Comparison of ENCODE assay signal across 21 cellular contexts in genomic region chr9:128713941-128714573, GRCh38.
"Had no signal": no experiment of that assay in that cellular context is flagged by ENCODE, and none has a peak within 500 bp of the region (broad histone marks: within the 10 kb centered on the region; RNA-seq: fewer than 3 reads in every experiment).

No MANE protein-coding gene starts in this region.

- H3K4me3 ChIP-seq: body of pancreas, mucosa of descending colon, SK-N-MC, upper lobe of left lung had no signal

- DNase-seq: activated naive CD4-positive, alpha-beta T cell treated with Interleukin-2 at 50 U/mL for 16 hours; amniotic stem cell; effector memory CD4-positive, alpha-beta T cell; foreskin melanocyte; immature natural killer cell; naive thymus-derived CD4-positive, alpha-beta T cell; retina; small intestine; T-cell; T-helper 9 cell had no signal

- H3K4me3 Mint-ChIP-seq: central memory CD8-positive, alpha-beta T cell; dendritic cell treated with granulocyte-macrophage colony-stimulating factor and Interleukin-4, amounts not matched to agents 40 ng/mL and 50 ng/mL, for 4 days; immature natural killer cell; memory B cell; naive thymus-derived CD4-positive, alpha-beta T cell; stimulated activated naive CD8-positive, alpha-beta T cell treated with anti-CD3 and anti-CD28 coated beads, Interleukin-15, Interleukin-2, amounts not matched to agents 100 ng/mL and 50 ng/mL, for 24 hours; T-cell had no signal

- H3K27ac ChIP-seq: body of pancreas, epithelial cell of prostate, parathyroid adenoma, SK-N-MC, upper lobe of left lung had no signal

- H3K4me1 Mint-ChIP-seq: central memory CD8-positive, alpha-beta T cell; immature natural killer cell; memory B cell; T-cell had no signal

- H3K27ac Mint-ChIP-seq: dendritic cell treated with granulocyte-macrophage colony-stimulating factor and Interleukin-4, amounts not matched to agents 40 ng/mL and 50 ng/mL, for 4 days; immature natural killer cell; memory B cell; naive thymus-derived CD4-positive, alpha-beta T cell; stimulated activated naive CD8-positive, alpha-beta T cell treated with anti-CD3 and anti-CD28 coated beads, Interleukin-15, Interleukin-2, amounts not matched to agents 100 ng/mL and 50 ng/mL, for 24 hours; T-cell had no signal

- H3K9me3 ChIP-seq: body of pancreas, mucosa of descending colon, upper lobe of left lung had no signal

- H3K27me3 Mint-ChIP-seq: central memory CD8-positive, alpha-beta T cell; dendritic cell treated with granulocyte-macrophage colony-stimulating factor and Interleukin-4, amounts not matched to agents 40 ng/mL and 50 ng/mL, for 4 days; memory B cell; naive thymus-derived CD4-positive, alpha-beta T cell; stimulated activated naive CD8-positive, alpha-beta T cell treated with anti-CD3 and anti-CD28 coated beads, Interleukin-15, Interleukin-2, amounts not matched to agents 100 ng/mL and 50 ng/mL, for 24 hours; T-cell had no signal

- H3K9me3 Mint-ChIP-seq: central memory CD8-positive, alpha-beta T cell; dendritic cell treated with granulocyte-macrophage colony-stimulating factor and Interleukin-4, amounts not matched to agents 40 ng/mL and 50 ng/mL, for 4 days; immature natural killer cell; memory B cell; naive thymus-derived CD4-positive, alpha-beta T cell; stimulated activated naive CD8-positive, alpha-beta T cell treated with anti-CD3 and anti-CD28 coated beads, Interleukin-15, Interleukin-2, amounts not matched to agents 100 ng/mL and 50 ng/mL, for 24 hours; T-cell had no signal

- H3K4me1 ChIP-seq: body of pancreas, parathyroid adenoma had no signal

- ATAC-seq: activated CD4-positive, CD25-positive, alpha-beta regulatory T cell treated with anti-CD3 and anti-CD28 coated beads, Interleukin-2, amount 50 U/mL, for 24 hours; body of pancreas; mucosa of descending colon; naive thymus-derived CD4-positive, alpha-beta T cell; T-cell had no signal

- H3K36me3 Mint-ChIP-seq: immature natural killer cell; memory B cell; naive thymus-derived CD4-positive, alpha-beta T cell; T-cell had no signal

- H3K27me3 ChIP-seq: body of pancreas, upper lobe of left lung had no signal
